ENCODE assay signal across 12 cellular contexts in genomic region chr1:2416403-2416802, GRCh38. TPM values are rescaled to one million over a fixed set of nuclear protein-coding genes. Genes with fewer than 3 reads are reported as not detected.
A peak's percentile ranks its signal among the peaks of the same experiment; 100 is the strongest.
DNase-seq lines count a peak whose midpoint lies in the region; TF ChIP-seq lines count a peak whose summit lies in the region.
"Had no signal": no experiment of that assay in that cellular context is flagged by ENCODE, and none has a peak within 500 bp of the region (broad histone marks: within the 10 kb centered on the region; RNA-seq: fewer than 3 reads in every experiment).

No MANE protein-coding gene starts in this region.

- no peak for TF ChIP-seq CTCF in MM.1S (IDR thresholded peaks at IDR 0.05; ENCODE audit: low read length)

- no peaks in the 10 kb centered on the region for H3K9me2 ChIP-seq in MM.1S (replicated peaks; ENCODE audit: insufficient read depth, low read length)

- no peak overlapping the region for H3K4me3 ChIP-seq in MM.1S (ENCODE audit: low read length)
- H3K4me3 ChIP-seq in neuronal stem cell (ENCODE audit: low read length in 2 of 2): no peak overlapping the region
- no peak overlapping the region for H3K4me3 ChIP-seq in H7 (ENCODE audit: insufficient read depth, low read depth, low read length)

- H4K8ac ChIP-seq in neuronal stem cell (ENCODE audit: low read depth, low read length): no peak overlapping the region

- no peak overlapping the region for H3K9ac ChIP-seq in MM.1S (ENCODE audit: low read length)
- H3K9ac ChIP-seq in neuronal stem cell (ENCODE audit: low read depth, low read length, poor library complexity): no peak overlapping the region

- WGBS in neuronal stem cell (ENCODE audit: extremely low coverage in 2 of 2, insufficient read length in 2 of 2, insufficient replicate concordance in 1 of 2), 2 donors: no CpG with 5 or more reads among the region's 12 CpGs

- H3K79me2 ChIP-seq in MM.1S (ENCODE audit: low read length): peaks cover 7% of the 10 kb centered on the region

- H2BK5ac ChIP-seq in neuronal stem cell (ENCODE audit: low read length): peak overlapping the region; percentile 39

- H3K4me1 ChIP-seq in MM.1S (ENCODE audit: low read length) (peaks cover 25% of the 10 kb centered on the region), neuronal stem cell (ENCODE audit: control insufficient read depth in 2 of 2, insufficient read depth in 1 of 2, low read depth in 1 of 2, low read length in 2 of 2) (peaks cover 14 to 17% of the 10 kb centered on the region in 2 donors)

- peak overlapping the region; percentile 72 for H2BK120ac ChIP-seq in neuronal stem cell (ENCODE audit: low read depth, low read length)

- no peak overlapping the region for H3K14ac ChIP-seq in neuronal stem cell (ENCODE audit: low read length)

- H3K27me3 ChIP-seq in MM.1S (replicated peaks; ENCODE audit: insufficient read depth, low read length) (peaks cover 46% of the 10 kb centered on the region), neuronal stem cell (ENCODE audit: control insufficient read depth in 3 of 3, insufficient read depth in 3 of 3, low read depth in 1 of 3, low read length in 3 of 3) (peaks cover 0 to 30% (median 0%) of the 10 kb centered on the region in 3 experiments), H7 (ENCODE audit: control insufficient read depth, insufficient read depth, low read length) (no peaks in the 10 kb centered on the region; the same call in 1 of the 2 replicates)

- peaks cover 11% of the 10 kb centered on the region for H3F3A ChIP-seq in MM.1S (ENCODE audit: insufficient read depth, low read length)

- peaks cover 8% of the 10 kb centered on the region for H3K79me1 ChIP-seq in neuronal stem cell (ENCODE audit: low read depth, low read length)

- no peak overlapping the region for H3K23ac ChIP-seq in neuronal stem cell (ENCODE audit: low read depth, low read length, poor library complexity)

- H3K18ac ChIP-seq in neuronal stem cell (ENCODE audit: low read length): peak overlapping the region; percentile 80

- H3K36me3 ChIP-seq in MM.1S (replicated peaks; ENCODE audit: insufficient read depth, low read length) (no peaks in the 10 kb centered on the region), neuronal stem cell (replicated peaks in 1 of 2; ENCODE audit: control insufficient read depth in 2 of 2, insufficient read depth in 2 of 2, low read length in 2 of 2) (no peaks in the 10 kb centered on the region), H7 (replicated peaks; ENCODE audit: control insufficient read depth, insufficient read depth, low read length) (no peaks in the 10 kb centered on the region)

- peak; percentile 42 for DNase-seq in DMS153 (lab: John Stamatoyannopoulos, UW)
- no peak for DNase-seq in MM.1S
- DNase-seq in activated naive CD4-positive, alpha-beta T cell treated with anti-CD3 and anti-CD28 coated beads, Interleukin-2, amount 50 U/mL, for 16 hours: peak; percentile 31
- no peak for DNase-seq in neuronal stem cell (ENCODE audit: low spot score)
- no peak for DNase-seq in hepatic stellate cell (ENCODE audit: low spot score)
- DNase-seq in MV-4-11 (lab: John Stamatoyannopoulos, UW): no peak
- no peak for DNase-seq in H7
- DNase-seq in HuH-7 (ENCODE audit: low spot score): no peak
- DNase-seq: aorta, foreskin fibroblast, GF-D8, NCI-H1092 treated with DMSO at 0.1 percent for 48 hours had no signal

- H2BK12ac ChIP-seq in neuronal stem cell (ENCODE audit: low read length): no peak overlapping the region

- no peaks in the 10 kb centered on the region for H4K20me1 ChIP-seq in MM.1S (ENCODE audit: insufficient read depth, low read length)

- H4K91ac ChIP-seq in neuronal stem cell (ENCODE audit: low read depth, low read length, poor library complexity): no peak overlapping the region

- H3K4ac ChIP-seq in neuronal stem cell (ENCODE audit: low read length): no peak overlapping the region

- peak overlapping the region; percentile 96; the same call in 1 of the 2 replicates for H3K4me2 ChIP-seq in MM.1S (ENCODE audit: low read depth, low read length)
- no peak overlapping the region for H3K4me2 ChIP-seq in neuronal stem cell (ENCODE audit: insufficient read depth, low read length, poor library complexity, severe bottlenecking)

- peak overlapping the region; percentile 82 for H2AK5ac ChIP-seq in neuronal stem cell (ENCODE audit: low read depth, low read length)

- H2BK15ac ChIP-seq in neuronal stem cell (ENCODE audit: low read length): peak overlapping the region; percentile 78

- H3K9me3 ChIP-seq in MM.1S (replicated peaks; ENCODE audit: insufficient read depth, low read length): no peaks in the 10 kb centered on the region
- no peaks in the 10 kb centered on the region for H3K9me3 ChIP-seq in neuronal stem cell (replicated peaks in 1 of 2; ENCODE audit: control insufficient read depth in 2 of 2, insufficient read depth in 1 of 2, low read depth in 1 of 2, low read length in 2 of 2)

- H3K27ac ChIP-seq in MM.1S (ENCODE audit: low read length) (no peak overlapping the region), neuronal stem cell (replicated peaks; ENCODE audit: low read length) (no peak overlapping the region)

- H2AFZ ChIP-seq in MM.1S (ENCODE audit: low read length): no peak overlapping the region; the same call in 1 of the 2 replicates
- H2AFZ ChIP-seq in neuronal stem cell (ENCODE audit: low read length): no peak overlapping the region

RNA-seq across cellular contexts. Expression of gene PEX10, which starts 4.0 kb away (rescaled TPM):
- 12.4 TPM for polyA plus RNA-seq in neuronal stem cell (2013, experiment 1 of 2)
- polyA plus RNA-seq in neuronal stem cell (2013, experiment 2 of 2): 12.5 TPM
- 75.9 and 89.6 TPM in 2 replicates for total RNA-seq in H7 (2014; rRNA removed; shearing (Covaris generic))

RNA-seq across cellular contexts. Expression of gene RER1, which starts 24.8 kb away (rescaled TPM):
- polyA plus RNA-seq in neuronal stem cell (2013, experiment 1 of 2): 63.2 TPM
- polyA plus RNA-seq in neuronal stem cell (2013, experiment 2 of 2): 64.3 TPM
- total RNA-seq in H7 (2014; rRNA removed; shearing (Covaris generic)): 95.4 and 133 TPM in 2 replicates

RNA-seq across cellular contexts. Expression of gene MORN1, which starts 25.0 kb away (rescaled TPM):
- polyA plus RNA-seq in neuronal stem cell (2013, experiment 1 of 2): 7.1 TPM
- polyA plus RNA-seq in neuronal stem cell (2013, experiment 2 of 2): 7.9 TPM
- 12.7 and 14.3 TPM in 2 replicates for total RNA-seq in H7 (2014; rRNA removed; shearing (Covaris generic))

RNA-seq across cellular contexts. Expression of gene PLCH2, which starts 59.7 kb away (rescaled TPM):
- polyA plus RNA-seq in neuronal stem cell (2013, experiment 1 of 2): 4.2 TPM
- 4.0 TPM for polyA plus RNA-seq in neuronal stem cell (2013, experiment 2 of 2)
- total RNA-seq in H7 (2014; rRNA removed; shearing (Covaris generic)): 0.24 and 0.37 TPM in 2 replicates
- polyA plus RNA-seq: aorta had no signal

Comparison
In these comparisons a context has a peak if more than half of its experiments do, and no peak if none do; other contexts are left out.
1. DNase-seq: peak in DMS153 (single experiment) and activated naive CD4-positive, alpha-beta T cell treated with anti-CD3 and anti-CD28 coated beads, Interleukin-2, amount 50 U/mL, for 16 hours (single experiment); none in MM.1S (single experiment), neuronal stem cell (single experiment), hepatic stellate cell (single experiment), MV-4-11 (single experiment), H7 (single experiment) and HuH-7 (single experiment).